In the genomic region with DNA sequence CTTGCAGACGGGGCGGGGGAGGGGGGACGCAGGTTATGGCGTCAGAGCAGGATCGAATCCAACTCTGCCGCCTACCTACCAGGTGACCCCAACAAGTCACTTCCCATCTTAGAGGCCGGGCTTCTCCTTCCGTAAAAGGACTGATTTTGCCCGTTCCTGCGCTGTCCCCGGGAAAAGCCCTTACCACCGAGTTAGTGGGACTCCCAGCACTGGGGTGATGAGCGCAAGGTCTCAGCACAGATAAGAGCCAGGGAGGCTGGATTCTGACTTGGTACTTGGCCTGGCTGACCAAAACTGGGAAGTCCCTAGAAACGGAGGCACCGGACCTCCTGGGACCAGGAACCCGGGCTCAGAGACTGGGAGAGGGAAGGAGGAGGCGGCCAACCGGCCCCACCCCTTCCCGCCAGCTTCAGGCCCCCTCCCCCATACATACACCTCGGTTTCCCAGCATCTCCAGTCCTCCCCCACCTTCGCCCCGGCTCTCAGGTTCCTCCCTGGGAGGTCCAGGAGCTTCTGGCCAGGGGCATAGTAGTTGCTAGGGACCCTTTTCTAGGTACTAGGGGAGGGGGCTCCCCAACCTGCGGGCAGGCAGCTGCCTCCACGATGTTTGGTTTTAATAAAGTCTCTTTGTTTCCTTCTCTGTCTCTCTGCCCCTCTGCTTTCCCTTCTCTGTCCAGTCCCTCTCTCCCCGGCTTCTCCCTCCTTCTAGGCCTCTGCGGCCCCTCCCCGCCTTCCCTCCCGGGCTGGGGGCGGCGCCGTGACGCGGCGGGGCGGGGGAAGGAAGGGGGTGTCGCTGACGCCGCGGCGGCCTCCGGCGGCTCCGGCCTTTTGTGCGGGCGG, we compare ENCODE assay signal across 1 cellular context.
TF ChIP-seq lines count a peak whose summit lies in the region.

A gene (plus strand): TSS at position 826 of the 840 bp plus-strand sequence. CDS start 156 bp downstream, outside the sequence.

TF ChIP-seq in HEK293, 187 proteins besides CTCF, POLR2A, EP300 and RAD21 (continued from another document):
- peak; percentile 36; the same call in 1 of the 2 replicates for TF ChIP-seq ZNF548 (tag by site-specific recombination; IDR thresholded peaks at IDR 0.05)
- TF ChIP-seq ZNF174 (tag by site-specific recombination; IDR thresholded peaks at IDR 0.05), result no peak
- TF ChIP-seq, protein P1, sequence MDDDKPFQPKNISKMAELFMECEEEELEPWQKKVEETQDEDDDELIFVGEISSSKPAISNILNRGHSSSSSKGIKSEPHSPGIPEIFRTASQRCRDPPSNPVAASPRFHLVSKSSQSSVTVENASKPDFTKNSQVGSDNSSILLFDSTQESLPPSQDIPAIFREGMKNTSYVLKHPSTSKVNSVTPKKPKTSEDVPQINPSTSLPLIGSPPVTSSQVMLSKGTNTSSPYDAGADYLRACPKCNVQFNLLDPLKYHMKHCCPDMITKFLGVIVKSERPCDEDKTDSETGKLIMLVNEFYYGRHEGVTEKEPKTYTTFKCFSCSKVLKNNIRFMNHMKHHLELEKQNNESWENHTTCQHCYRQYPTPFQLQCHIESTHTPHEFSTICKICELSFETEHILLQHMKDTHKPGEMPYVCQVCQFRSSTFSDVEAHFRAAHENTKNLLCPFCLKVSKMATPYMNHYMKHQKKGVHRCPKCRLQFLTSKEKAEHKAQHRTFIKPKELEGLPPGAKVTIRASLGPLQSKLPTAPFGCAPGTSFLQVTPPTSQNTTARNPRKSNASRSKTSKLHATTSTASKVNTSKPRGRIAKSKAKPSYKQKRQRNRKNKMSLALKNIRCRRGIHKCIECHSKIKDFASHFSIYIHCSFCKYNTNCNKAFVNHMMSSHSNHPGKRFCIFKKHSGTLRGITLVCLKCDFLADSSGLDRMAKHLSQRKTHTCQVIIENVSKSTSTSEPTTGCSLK (tag by site-specific recombination; IDR thresholded peaks at IDR 0.05), result no peak
- no peak for TF ChIP-seq ZNF776 (tag by site-specific recombination; IDR thresholded peaks at IDR 0.05; ENCODE audit: borderline replicate concordance)
- no peak; the same call in none of the 2 replicates for TF ChIP-seq KLF16 (tag by site-specific recombination; IDR thresholded peaks at IDR 0.05)
- TF ChIP-seq ZNF521 (tag by site-specific recombination; IDR thresholded peaks at IDR 0.05), result no peak
- TF ChIP-seq ZNF658 (tag by site-specific recombination; IDR thresholded peaks at IDR 0.05), result no peak
- no peak for TF ChIP-seq ZNF416 (tag by site-specific recombination; IDR thresholded peaks at IDR 0.05)
- no peak for TF ChIP-seq ZNF654 (tag by site-specific recombination; IDR thresholded peaks at IDR 0.05; ENCODE audit: low read depth)
- peak; percentile 76 for TF ChIP-seq ZNF335 (tag by site-specific recombination; conservative IDR thresholded peaks at IDR 0.05)
- TF ChIP-seq, protein P2, sequence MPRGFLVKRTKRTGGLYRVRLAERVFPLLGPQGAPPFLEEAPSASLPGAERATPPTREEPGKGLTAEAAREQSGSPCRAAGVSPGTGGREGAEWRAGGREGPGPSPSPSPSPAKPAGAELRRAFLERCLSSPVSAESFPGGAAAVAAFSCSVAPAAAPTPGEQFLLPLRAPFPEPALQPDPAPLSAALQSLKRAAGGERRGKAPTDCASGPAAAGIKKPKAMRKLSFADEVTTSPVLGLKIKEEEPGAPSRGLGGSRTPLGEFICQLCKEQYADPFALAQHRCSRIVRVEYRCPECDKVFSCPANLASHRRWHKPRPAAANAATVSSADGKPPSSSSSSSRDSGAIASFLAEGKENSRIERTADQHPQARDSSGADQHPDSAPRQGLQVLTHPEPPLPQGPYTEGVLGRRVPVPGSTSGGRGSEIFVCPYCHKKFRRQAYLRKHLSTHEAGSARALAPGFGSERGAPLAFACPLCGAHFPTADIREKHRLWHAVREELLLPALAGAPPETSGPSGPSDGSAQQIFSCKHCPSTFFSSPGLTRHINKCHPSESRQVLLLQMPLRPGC (tag by site-specific recombination; IDR thresholded peaks at IDR 0.05), result peak; percentile 43
- TF ChIP-seq ZFP69B (tag by site-specific recombination; IDR thresholded peaks at IDR 0.05), result peak; percentile 83
- no peak for TF ChIP-seq ZNF549 (tag by site-specific recombination; IDR thresholded peaks at IDR 0.05)
- no peak for TF ChIP-seq ZNF140 (tag by site-specific recombination; IDR thresholded peaks at IDR 0.05)
- peak; percentile 85; the same call in 1 of the 2 replicates for TF ChIP-seq ZNF391 (tag by site-specific recombination; IDR thresholded peaks at IDR 0.05; ENCODE audit: borderline replicate concordance, low read depth)
- peak; percentile 93 for TF ChIP-seq SP7 (tag by site-specific recombination; IDR thresholded peaks at IDR 0.05)
- peak; percentile 85; the same call in 1 of the 2 replicates for TF ChIP-seq ZNF324 (tag by site-specific recombination; IDR thresholded peaks at IDR 0.05)
